In genomic region chr6:46927066-46927465, GRCh38 we compare ENCODE assay signal across 33 cellular contexts. TPM values are rescaled to one million over a fixed set of nuclear protein-coding genes. Genes with fewer than 3 reads are reported as not detected.
DNase-seq lines count a peak whose midpoint lies in the region; ATAC-seq and TF ChIP-seq lines count a peak whose summit lies in the region.
"Had no signal": no experiment of that assay in that cellular context is flagged by ENCODE, and none has a peak within 500 bp of the region (broad histone marks: within the 10 kb centered on the region; RNA-seq: fewer than 3 reads in every experiment).

No MANE protein-coding gene starts in this region.

- WGBS in stomach, 5 donors: 24 to 53% (median 49%) methylated on average over 5 of the region's 5 CpGs
- 40 to 48% methylated on average over 5 of the region's 5 CpGs for WGBS in body of pancreas, 2 donors

- TF ChIP-seq EP300 in stomach (IDR thresholded peaks at IDR 0.05): no peak

- H3K9me3 ChIP-seq in RWPE2 (ENCODE audit: severe bottlenecking) (no peaks in the 10 kb centered on the region), stomach (no peaks in the 10 kb centered on the region), body of pancreas (no peaks in the 10 kb centered on the region)
- H3K9me3 ChIP-seq: neutrophil, sigmoid colon, transverse colon had no signal

- intact Hi-C loops in stomach (cut with DNase I; ENCODE audit: low total_unique reads): no loop called here
- intact Hi-C loops in body of pancreas (cut with DNase I): no loop called here

- no peaks in the 10 kb centered on the region for H3K36me3 ChIP-seq in RWPE2 (ENCODE audit: low read depth)
- H3K36me3 ChIP-seq in stomach: no peaks in the 10 kb centered on the region
- H3K36me3 ChIP-seq in body of pancreas (replicated peaks in 1 of 2; ENCODE audit: insufficient read depth in 1 of 2, low read depth in 2 of 2): no peaks in the 10 kb centered on the region
- H3K36me3 ChIP-seq: neutrophil, sigmoid colon, transverse colon had no signal

- peak overlapping the region; percentile 79 for H3K27ac ChIP-seq in RWPE2 (ENCODE audit: poor library complexity, severe bottlenecking)
- peak overlapping the region; percentile 8 to 74 (median 64) for H3K27ac ChIP-seq in stomach
- H3K27ac ChIP-seq in body of pancreas: peak overlapping the region in 1 of 4 donors; percentile 63
- H3K27ac ChIP-seq: C4-2B, KMS-11, neutrophil, sigmoid colon, transverse colon had no signal

- H3K4me1 ChIP-seq in RWPE2 (ENCODE audit: insufficient read depth, poor library complexity, severe bottlenecking) (peaks cover 22% of the 10 kb centered on the region), stomach (peaks cover 24 to 39% (median 33%) of the 10 kb centered on the region in 4 donors), body of pancreas (peaks cover 21% of the 10 kb centered on the region)
- H3K4me1 ChIP-seq: sigmoid colon, transverse colon had no signal

- H3K27me3 ChIP-seq in RWPE2 (ENCODE audit: insufficient read depth, poor library complexity, severe bottlenecking): no peaks in the 10 kb centered on the region
- H3K27me3 ChIP-seq in stomach: no peaks in the 10 kb centered on the region
- H3K27me3 ChIP-seq in body of pancreas: no peaks in the 10 kb centered on the region
- H3K27me3 ChIP-seq: neutrophil, sigmoid colon, transverse colon had no signal

- TF ChIP-seq POLR2A in stomach (IDR thresholded peaks at IDR 0.05) (no peak), body of pancreas (IDR thresholded peaks at IDR 0.05) (no peak)

- DNase-seq in GM03348 (ENCODE audit: low spot score) (peak; percentile 34), RWPE2 (ENCODE audit: low spot score) (no peak), fibroblast of the aortic adventitia (ENCODE audit: low read depth) (peak; percentile 6), stomach (no peak), body of pancreas (no peak)
- DNase-seq in activated effector memory CD4-positive, alpha-beta T cell treated with anti-CD3 and anti-CD28 coated beads, Interleukin-2, amount 50 U/mL, for 16 hours: no peak
- DNase-seq: activated CD4-positive, alpha-beta T cell treated with anti-CD3 and anti-CD28 coated beads for 36 hours; activated CD8-positive, alpha-beta T cell treated with anti-CD3 and anti-CD28 coated beads, Interleukin-2, amount 10 ng/mL, durations not matched to agents 7 days and 5 days; amygdala; DND-41; effector CD8-positive, alpha-beta T cell; erythroblast; H9; islet precursor cell; left ventricle myocardium superior; midbrain; naive thymus-derived CD4-positive, alpha-beta T cell; NCI-H1417 treated with DMSO at 0.1 percent for 48 hours; NCI-H2029 treated with DMSO at 0.1 percent for 48 hours; NCI-H524 treated with DMSO at 0.1 percent for 48 hours; OCI-M1; Right ventricle myocardium superior; sigmoid colon; transverse colon had no signal

- TF ChIP-seq CTCF in RWPE2 (IDR thresholded peaks at IDR 0.05; ENCODE audit: poor library complexity, severe bottlenecking) (no peak), fibroblast of the aortic adventitia (IDR thresholded peaks at IDR 0.05; ENCODE audit: insufficient read depth, low read length) (no peak), stomach (IDR thresholded peaks at IDR 0.05) (no peak), body of pancreas (IDR thresholded peaks at IDR 0.05) (no peak)

- H3K4me3 ChIP-seq in RWPE2 (ENCODE audit: severe bottlenecking) (no peak overlapping the region), fibroblast of the aortic adventitia (ENCODE audit: low read depth, low read length) (no peak overlapping the region), stomach (no peak overlapping the region), body of pancreas (no peak overlapping the region)
- H3K4me3 ChIP-seq: coronary artery, sigmoid colon, transverse colon had no signal

- peak; percentile 48; the same call in 2 of the 3 replicates for ATAC-seq in RWPE2 (ENCODE audit: low read depth)
- no peak for ATAC-seq in GM21576 (IDR thresholded peaks at IDR 0.05; ENCODE audit: unreplicated experiment)
- no peak for ATAC-seq in body of pancreas
- ATAC-seq: activated CD4-positive, alpha-beta T cell treated with anti-CD3 and anti-CD28 coated beads for 36 hours; activated CD8-positive, alpha-beta T cell treated with anti-CD3 and anti-CD28 coated beads, Interleukin-2, amount 10 ng/mL, durations not matched to agents 7 days and 5 days; activated naive CD4-positive, alpha-beta T cell treated with anti-CD3 and anti-CD28 coated beads, Interleukin-2, amount 50 U/mL, for 72 hours; activated T-helper 17 cell treated with anti-CD3 and anti-CD28 coated beads, Interleukin-2, amount 50 U/mL, for 72 hours; left ventricle myocardium superior; naive thymus-derived CD4-positive, alpha-beta T cell; stimulated activated effector memory CD8-positive, alpha-beta T cell treated with anti-CD3 and anti-CD28 coated beads, Interleukin-12 subunit alpha, Interleukin-12 subunit beta, amount 100 ng/mL, for 72 hours had no signal

RNA-seq across cellular contexts. Expression of gene ADGRF5, which starts 5.3 kb away (rescaled TPM):
- under 0.01 and 15.9 TPM in 2 replicates for total RNA-seq in fibroblast of the aortic adventitia (ENCODE audit: low replicate concordance)
- 10 to 100 TPM in 3 of 5 donors, 1 to 10 TPM in 1, under 1 TPM in 1; 0.29 to 34.0 (median 18.7) TPM for total RNA-seq in stomach
- polyA plus RNA-seq in stomach: 1 to 10 TPM; 1.5 to 2.8 (median 2.4) TPM
- total RNA-seq in body of pancreas: 1 to 10 TPM; 4.9 to 6.5 TPM
- total RNA-seq: activated CD4-positive, alpha-beta T cell treated with anti-CD3 and anti-CD28 coated beads for 36 hours; activated CD8-positive, alpha-beta T cell treated with anti-CD3 and anti-CD28 coated beads, Interleukin-2, amount 10 ng/mL, durations not matched to agents 7 days and 5 days; activated naive CD4-positive, alpha-beta T cell treated with anti-CD3 and anti-CD28 coated beads, Interleukin-2, amount 50 U/mL, for 72 hours; activated T-helper 17 cell treated with anti-CD3 and anti-CD28 coated beads, Interleukin-2, amount 50 U/mL, for 72 hours; H9; naive thymus-derived CD4-positive, alpha-beta T cell; progenitor cell of endocrine pancreas had no signal
- polyA plus RNA-seq: naive thymus-derived CD4-positive, alpha-beta T cell had no signal

Comparison
In these comparisons a context has a peak if more than half of its experiments do, and no peak if none do; other contexts are left out.
1. DNase-seq: peak in GM03348 (single experiment) and fibroblast of the aortic adventitia (single experiment); none in RWPE2 (single experiment), stomach (single experiment), activated effector memory CD4-positive, alpha-beta T cell treated with anti-CD3 and anti-CD28 coated beads, Interleukin-2, amount 50 U/mL, for 16 hours (single experiment) and body of pancreas (0 of 4).